In genomic region chr15:84983299-84983698, GRCh38 we compare ENCODE assay signal across 9 cellular contexts. TPM values are rescaled to one million over a fixed set of nuclear protein-coding genes. Genes with fewer than 3 reads are reported as not detected.
A peak's percentile ranks its signal among the peaks of the same experiment; 100 is the strongest.
DNase-seq lines count a peak whose midpoint lies in the region; ATAC-seq and TF ChIP-seq lines count a peak whose summit lies in the region.
"Had no signal": no experiment of that assay in that cellular context is flagged by ENCODE, and none has a peak within 500 bp of the region (broad histone marks: within the 10 kb centered on the region; RNA-seq: fewer than 3 reads in every experiment).

No MANE protein-coding gene starts in this region.

- no peak overlapping the region for H3K4ac ChIP-seq in neuronal stem cell (ENCODE audit: low read length)

- intact Hi-C loops in esophagus squamous epithelium (cut with DNase I): no loop called here

- H3K27ac ChIP-seq in SJSA1: no peak overlapping the region
- H3K27ac ChIP-seq in esophagus squamous epithelium: peak overlapping the region in 1 of 4 donors; percentile 97
- H3K27ac ChIP-seq in neuronal stem cell (replicated peaks; ENCODE audit: low read length): no peak overlapping the region
- H3K27ac ChIP-seq: HL-60 had no signal

- no peak overlapping the region for H2BK12ac ChIP-seq in neuronal stem cell (ENCODE audit: low read length)

- no peaks in the 10 kb centered on the region for H3K79me1 ChIP-seq in neuronal stem cell (ENCODE audit: low read depth, low read length)

- no peak for ATAC-seq in GM21528 (IDR thresholded peaks at IDR 0.05; ENCODE audit: low FRiP score, unreplicated experiment)

- DNase-seq in GM06990 (ENCODE audit: extremely low read depth, insufficient read length) (no peak), SJSA1 (ENCODE audit: low read depth in 1 of 2, low spot score in 2 of 2) (no peak), esophagus squamous epithelium (lab: John Stamatoyannopoulos, UW) (no peak), retinal pigment epithelial cell (ENCODE audit: low read depth) (no peak), neuronal stem cell (ENCODE audit: low spot score) (no peak), OCI-M2 (lab: John Stamatoyannopoulos, UW; ENCODE audit: unreplicated experiment) (no peak), NCI-H2081 (lab: John Stamatoyannopoulos, UW) (no peak)

- H2BK5ac ChIP-seq in neuronal stem cell (ENCODE audit: low read length): no peak overlapping the region

- H4K91ac ChIP-seq in neuronal stem cell (ENCODE audit: low read depth, low read length, poor library complexity): no peak overlapping the region

- no peak overlapping the region for H3K23ac ChIP-seq in neuronal stem cell (ENCODE audit: low read depth, low read length, poor library complexity)

- no peak for TF ChIP-seq CTCF in GM06990 (IDR thresholded peaks at IDR 0.05; ENCODE audit: insufficient read depth, low read length, poor library complexity, severe bottlenecking)
- no peak for TF ChIP-seq CTCF in esophagus squamous epithelium (IDR thresholded peaks at IDR 0.05)
- TF ChIP-seq CTCF in retinal pigment epithelial cell (conservative IDR thresholded peaks at IDR 0.05; ENCODE audit: low read depth, low read length): no peak

- H3K36me3 ChIP-seq in GM06990 (ENCODE audit: control insufficient read depth, insufficient read depth, low read length) (no peaks in the 10 kb centered on the region), SJSA1 (peaks cover 13% of the 10 kb centered on the region), esophagus squamous epithelium (no peaks in the 10 kb centered on the region), neuronal stem cell (replicated peaks in 1 of 2; ENCODE audit: control insufficient read depth in 2 of 2, insufficient read depth in 2 of 2, low read length in 2 of 2) (no peaks in the 10 kb centered on the region)

- H3K18ac ChIP-seq in neuronal stem cell (ENCODE audit: low read length): no peak overlapping the region

- H3K4me3 ChIP-seq in GM06990 (replicated peaks; ENCODE audit: low read depth, low read length) (peak overlapping the region; percentile 79; the same call in 1 of the 2 replicates), SJSA1 (peak overlapping the region; percentile 99), esophagus squamous epithelium (peak overlapping the region; percentile 67 to 95 (median 88)), retinal pigment epithelial cell (ENCODE audit: low read length) (peak overlapping the region; percentile 62), neuronal stem cell (ENCODE audit: low read length in 2 of 2) (no peak overlapping the region)

- H2BK120ac ChIP-seq in neuronal stem cell (ENCODE audit: low read depth, low read length): no peak overlapping the region

- no peak overlapping the region for H3K4me2 ChIP-seq in neuronal stem cell (ENCODE audit: insufficient read depth, low read length, poor library complexity, severe bottlenecking)

- no peak overlapping the region for H2BK15ac ChIP-seq in neuronal stem cell (ENCODE audit: low read length)

- no peak overlapping the region for H2AK5ac ChIP-seq in neuronal stem cell (ENCODE audit: low read depth, low read length)

- no peak for TF ChIP-seq POLR2A in esophagus squamous epithelium (IDR thresholded peaks at IDR 0.05)

- no peak overlapping the region for H2AFZ ChIP-seq in neuronal stem cell (ENCODE audit: low read length)

- no peak overlapping the region for H4K8ac ChIP-seq in neuronal stem cell (ENCODE audit: low read depth, low read length)

- H3K4me1 ChIP-seq in SJSA1 (replicated peaks) (peaks cover 44% of the 10 kb centered on the region), esophagus squamous epithelium (peaks cover 0 to 54% (median 12%) of the 10 kb centered on the region in 3 donors), neuronal stem cell (ENCODE audit: control insufficient read depth in 2 of 2, insufficient read depth in 1 of 2, low read depth in 1 of 2, low read length in 2 of 2) (peaks cover 2 to 5% of the 10 kb centered on the region in 2 donors)

- no peak overlapping the region for H3K9ac ChIP-seq in neuronal stem cell (ENCODE audit: low read depth, low read length, poor library complexity)

- no peak overlapping the region for H3K14ac ChIP-seq in neuronal stem cell (ENCODE audit: low read length)

- WGBS in esophagus squamous epithelium, 2 donors: 31 to 40% methylated on average over 4 of the region's 4 CpGs
- no CpG with 5 or more reads among the region's 4 CpGs for WGBS in neuronal stem cell (ENCODE audit: extremely low coverage in 2 of 2, insufficient read length in 2 of 2, insufficient replicate concordance in 1 of 2), 2 donors

- H3K9me3 ChIP-seq in SJSA1 (replicated peaks) (peaks cover 9% of the 10 kb centered on the region; the same call in 1 of the 2 replicates), esophagus squamous epithelium (no peaks in the 10 kb centered on the region), neuronal stem cell (replicated peaks in 1 of 2; ENCODE audit: control insufficient read depth in 2 of 2, insufficient read depth in 1 of 2, low read depth in 1 of 2, low read length in 2 of 2) (no peaks in the 10 kb centered on the region)

- H3K27me3 ChIP-seq in GM06990 (replicated peaks; ENCODE audit: control insufficient read depth, insufficient read depth, low read length): no peaks in the 10 kb centered on the region
- no peaks in the 10 kb centered on the region for H3K27me3 ChIP-seq in SJSA1 (replicated peaks)
- no peaks in the 10 kb centered on the region for H3K27me3 ChIP-seq in esophagus squamous epithelium
- H3K27me3 ChIP-seq in neuronal stem cell (ENCODE audit: control insufficient read depth in 3 of 3, insufficient read depth in 3 of 3, low read depth in 1 of 3, low read length in 3 of 3): peaks cover 14 to 44% (median 15%) of the 10 kb centered on the region in 3 experiments

RNA-seq across cellular contexts. Expression of gene PDE8A, which starts 1.6 kb away (rescaled TPM):
- 27.4 and 36.6 TPM in 2 replicates for total RNA-seq in SJSA1 (2014; rRNA removed; shearing (Covaris generic))
- total RNA-seq in esophagus squamous epithelium: 10 to 100 TPM; 14.0 to 28.6 (median 22.2) TPM
- polyA plus RNA-seq in neuronal stem cell (2013, experiment 1 of 2): 2.8 TPM
- polyA plus RNA-seq in neuronal stem cell (2013, experiment 2 of 2): 3.8 TPM

Comparison
In these comparisons a context has a peak if more than half of its experiments do, and no peak if none do; other contexts are left out.
1. H3K4me3 ChIP-seq: peak in GM06990 (single experiment), SJSA1 (single experiment), esophagus squamous epithelium (4 of 4) and retinal pigment epithelial cell (single experiment); none in neuronal stem cell (0 of 2).